ENCODE assay signal across 21 cellular contexts in the genomic region with DNA sequence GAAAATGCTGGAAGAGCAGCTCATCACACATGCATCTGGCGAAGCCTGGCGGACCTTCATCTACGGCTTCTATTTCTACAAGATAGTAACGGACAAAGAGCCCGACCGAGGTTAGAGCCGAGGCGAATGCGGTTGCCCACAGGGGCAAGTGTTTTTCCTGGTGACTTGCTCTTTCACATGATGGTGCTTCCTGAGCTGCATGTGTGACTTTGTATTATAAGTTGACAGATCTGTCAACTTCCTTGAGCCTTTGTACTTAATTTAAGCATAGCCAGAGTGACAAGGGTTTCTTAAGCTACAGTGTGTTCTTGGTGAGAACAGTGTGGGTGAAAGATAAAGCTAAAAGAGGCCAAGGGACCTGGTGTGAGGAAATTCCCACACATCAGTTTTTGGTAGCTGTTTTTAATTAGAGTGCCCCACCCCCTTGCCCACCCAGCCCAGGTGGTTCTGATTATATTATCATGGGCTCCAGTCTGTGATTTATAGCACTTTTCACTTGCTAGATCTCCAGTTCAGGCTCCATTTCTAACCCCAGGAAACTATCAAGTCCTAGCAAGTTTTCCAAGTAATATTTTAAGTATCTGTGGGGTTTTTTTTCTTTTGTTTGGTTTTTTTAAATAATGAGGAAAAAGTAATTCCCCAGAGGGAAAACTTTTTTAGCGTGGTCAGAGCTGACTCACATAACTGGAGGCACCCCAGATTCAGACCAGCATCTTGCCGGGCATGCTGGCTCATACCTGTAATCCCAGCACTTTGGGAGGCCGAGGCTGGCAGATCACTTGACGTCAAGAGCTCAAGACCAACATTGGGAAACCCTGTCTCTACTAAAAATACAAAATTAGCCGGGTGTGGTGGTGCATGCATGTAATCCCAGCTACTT.
DNase-seq lines count a peak whose midpoint lies in the region; ATAC-seq and TF ChIP-seq lines count a peak whose summit lies in the region.
"Had no signal": no experiment of that assay in that cellular context is flagged by ENCODE, and none has a peak within 500 bp of the region (broad histone marks: within the 10 kb centered on the region; RNA-seq: fewer than 3 reads in every experiment).

No MANE protein-coding gene starts in this region.

- peaks cover 13% of the 10 kb centered on the region for H3K4me1 ChIP-seq in RWPE2 (ENCODE audit: insufficient read depth, poor library complexity, severe bottlenecking)
- H3K4me1 ChIP-seq in endodermal cell (ENCODE audit: control insufficient read depth, insufficient read depth, low read length), result no peaks in the 10 kb centered on the region

- no peak overlapping the region for H3K27ac Mint-ChIP-seq in stimulated activated effector memory CD8-positive, alpha-beta T cell treated with anti-CD3 and anti-CD28 coated beads, Interleukin-12 subunit alpha, Interleukin-12 subunit beta, amount 100 ng/mL, for 72 hours
- no peak overlapping the region for H3K27ac Mint-ChIP-seq in endodermal cell
- H3K27ac Mint-ChIP-seq: activated B cell treated with CpG ODN at 0.5 μM for 24 hours; activated T-helper 2 cell treated with anti-CD3 and anti-CD28 coated beads, Interferon-gamma antibody, Interleukin-2, Interleukin-4, amounts not matched to agents 10 μg/mL and 5 μg/mL and 100 μg/mL, durations not matched to agents 14 hours and 24 hours and 36 hours; CD4-positive, CD25-positive, alpha-beta regulatory T cell; IgD-negative memory B cell; T-helper 17 cell had no signal

- no peaks in the 10 kb centered on the region for H3K9me3 Mint-ChIP-seq in stimulated activated effector memory CD8-positive, alpha-beta T cell treated with anti-CD3 and anti-CD28 coated beads, Interleukin-12 subunit alpha, Interleukin-12 subunit beta, amount 100 ng/mL, for 72 hours
- H3K9me3 Mint-ChIP-seq in endodermal cell, result no peaks in the 10 kb centered on the region
- H3K9me3 Mint-ChIP-seq: activated B cell treated with CpG ODN at 0.5 μM for 24 hours; activated T-helper 2 cell treated with anti-CD3 and anti-CD28 coated beads, Interferon-gamma antibody, Interleukin-2, Interleukin-4, amounts not matched to agents 10 μg/mL and 5 μg/mL and 100 μg/mL, durations not matched to agents 14 hours and 24 hours and 36 hours; CD4-positive, CD25-positive, alpha-beta regulatory T cell; IgD-negative memory B cell had no signal

- H3K9me3 ChIP-seq in RWPE2 (ENCODE audit: severe bottlenecking) (no peaks in the 10 kb centered on the region), endodermal cell (ENCODE audit: control insufficient read depth, low read length) (no peaks in the 10 kb centered on the region)
- H3K9me3 ChIP-seq: heart right ventricle, vagina had no signal

- H3K27ac ChIP-seq in RWPE2 (ENCODE audit: poor library complexity, severe bottlenecking), result peak overlapping the region; percentile 50
- H3K27ac ChIP-seq in endodermal cell (ENCODE audit: low read depth, low read length), result no peak overlapping the region
- H3K27ac ChIP-seq: brain microvascular endothelial cell, heart right ventricle, vagina had no signal

- peaks cover 14% of the 10 kb centered on the region for H3K36me3 ChIP-seq in RWPE2 (ENCODE audit: low read depth)
- H3K36me3 ChIP-seq in endodermal cell (ENCODE audit: control insufficient read depth, insufficient read depth, low read length), result peaks cover 29% of the 10 kb centered on the region

- H3K4me3 ChIP-seq in RWPE2 (ENCODE audit: severe bottlenecking) (no peak overlapping the region), endodermal cell (ENCODE audit: low read length) (no peak overlapping the region)
- H3K4me3 ChIP-seq: heart right ventricle, smooth muscle cell, vagina had no signal

- DNase-seq in GDM1 (lab: John Stamatoyannopoulos, UW) (peak; percentile 85), RWPE2 (ENCODE audit: low spot score) (no peak), fibroblast of peridontal ligament (ENCODE audit: extremely low read depth) (peak; percentile 76), endodermal cell (no peak), foreskin melanocyte (no peak)
- no peak for DNase-seq in stimulated activated effector memory CD8-positive, alpha-beta T cell treated with anti-CD3 and anti-CD28 coated beads, Interleukin-12 subunit alpha, Interleukin-12 subunit beta, amount 100 ng/mL, for 72 hours (ENCODE audit: low spot score in 2 of 2)
- DNase-seq: activated B cell treated with CpG ODN at 0.5 μM for 24 hours; brain microvascular endothelial cell; CD4-positive, CD25-positive, alpha-beta regulatory T cell; cortex of kidney; heart right ventricle; mesendoderm; NCI-H2029 treated with DMSO at 0.1 percent for 48 hours; SIG-M5; stimulated activated CD4-positive, alpha-beta T cell treated with anti-CD3 and anti-CD28 coated beads, Interleukin-4, amount 100 ng/mL, for 4 hours; T-helper 17 cell had no signal

- no peaks in the 10 kb centered on the region for H3K27me3 Mint-ChIP-seq in endodermal cell (ENCODE audit: insufficient read depth)
- H3K27me3 Mint-ChIP-seq: activated B cell treated with CpG ODN at 0.5 μM for 24 hours; CD4-positive, CD25-positive, alpha-beta regulatory T cell; IgD-negative memory B cell; T-helper 17 cell had no signal

- H3K36me3 Mint-ChIP-seq in stimulated activated effector memory CD8-positive, alpha-beta T cell treated with anti-CD3 and anti-CD28 coated beads, Interleukin-12 subunit alpha, Interleukin-12 subunit beta, amount 100 ng/mL, for 72 hours, result peaks cover 82% of the 10 kb centered on the region
- peaks cover 38% of the 10 kb centered on the region for H3K36me3 Mint-ChIP-seq in endodermal cell (ENCODE audit: low read depth)

- no peak overlapping the region for H3K4me3 Mint-ChIP-seq in stimulated activated effector memory CD8-positive, alpha-beta T cell treated with anti-CD3 and anti-CD28 coated beads, Interleukin-12 subunit alpha, Interleukin-12 subunit beta, amount 100 ng/mL, for 72 hours
- H3K4me3 Mint-ChIP-seq in endodermal cell, result no peak overlapping the region
- H3K4me3 Mint-ChIP-seq: activated B cell treated with CpG ODN at 0.5 μM for 24 hours; CD4-positive, CD25-positive, alpha-beta regulatory T cell; IgD-negative memory B cell; T-helper 17 cell had no signal

- ATAC-seq in RWPE2 (ENCODE audit: low read depth) (peak; percentile 54; the same call in 1 of the 3 replicates), GM21619 (IDR thresholded peaks at IDR 0.05; ENCODE audit: unreplicated experiment) (no peak)
- ATAC-seq in stimulated activated effector memory CD8-positive, alpha-beta T cell treated with anti-CD3 and anti-CD28 coated beads, Interleukin-12 subunit alpha, Interleukin-12 subunit beta, amount 100 ng/mL, for 72 hours, result peak; percentile 13
- ATAC-seq: heart right ventricle, T-helper 17 cell had no signal

- H3K27me3 ChIP-seq in RWPE2 (ENCODE audit: insufficient read depth, poor library complexity, severe bottlenecking) (no peaks in the 10 kb centered on the region), endodermal cell (ENCODE audit: control insufficient read depth, insufficient read depth, low read length, poor library complexity, severe bottlenecking) (no peaks in the 10 kb centered on the region)
- H3K27me3 ChIP-seq: brain microvascular endothelial cell, heart right ventricle, vagina had no signal

- TF ChIP-seq CTCF in RWPE2 (IDR thresholded peaks at IDR 0.05; ENCODE audit: poor library complexity, severe bottlenecking), result no peak
- TF ChIP-seq CTCF in endodermal cell (conservative IDR thresholded peaks at IDR 0.05), result no peak

- H3K4me1 Mint-ChIP-seq in stimulated activated effector memory CD8-positive, alpha-beta T cell treated with anti-CD3 and anti-CD28 coated beads, Interleukin-12 subunit alpha, Interleukin-12 subunit beta, amount 100 ng/mL, for 72 hours, result peaks cover 4% of the 10 kb centered on the region
- H3K4me1 Mint-ChIP-seq in endodermal cell, result no peaks in the 10 kb centered on the region
- H3K4me1 Mint-ChIP-seq: CD4-positive, CD25-positive, alpha-beta regulatory T cell had no signal

- WGBS in endodermal cell (ENCODE audit: insufficient coverage in 1 of 2, insufficient read length in 1 of 2), 2 experiments, result 94 to 95% methylated on average over 14 of the region's 14 CpGs

- no peak overlapping the region for H3K9ac ChIP-seq in endodermal cell (ENCODE audit: extremely low read depth, low read length, poor library complexity, severe bottlenecking)

Comparison
In these comparisons a context has a peak if more than half of its experiments do, and no peak if none do; other contexts are left out.
1. DNase-seq: peak in GDM1 (single experiment) and fibroblast of peridontal ligament (single experiment); none in RWPE2 (single experiment), stimulated activated effector memory CD8-positive, alpha-beta T cell treated with anti-CD3 and anti-CD28 coated beads, Interleukin-12 subunit alpha, Interleukin-12 subunit beta, amount 100 ng/mL, for 72 hours (0 of 2), endodermal cell (single experiment) and foreskin melanocyte (single experiment).